In genomic region chr12:122090759-122091535, GRCh38 we compare ENCODE assay signal across 9 cellular contexts. TPM values are rescaled to one million over a fixed set of nuclear protein-coding genes. Genes with fewer than 3 reads are reported as not detected.
DNase-seq lines count a peak whose midpoint lies in the region; ATAC-seq, FAIRE-seq and TF ChIP-seq lines count a peak whose summit lies in the region.
"Had no signal": no experiment of that assay in that cellular context is flagged by ENCODE, and none has a peak within 500 bp of the region (broad histone marks: within the 10 kb centered on the region; RNA-seq: fewer than 3 reads in every experiment).

No MANE protein-coding gene starts in this region.

- ATAC-seq in GM18858 (IDR thresholded peaks at IDR 0.05; ENCODE audit: unreplicated experiment) = no peak

- FAIRE-seq in kidney (lab: Jason Lieb, UNC) = peak; percentile 21

- H3K4me3 ChIP-seq in kidney (ENCODE audit: low read length in 2 of 2) = no peak overlapping the region

- H3K36me3 ChIP-seq in kidney (ENCODE audit: control insufficient read depth in 1 of 2, insufficient read depth in 2 of 2, low read length in 2 of 2) = peaks cover 0 to 2% of the 10 kb centered on the region in 2 donors

- intact Hi-C loops in kidney (cut with DNase I) = no loop called here

- no peak overlapping the region for H3K9ac ChIP-seq in kidney (ENCODE audit: low read length in 2 of 2)

- H3K4me1 ChIP-seq in kidney (ENCODE audit: control insufficient read depth in 1 of 2, insufficient read depth in 1 of 2, low read depth in 1 of 2, low read length in 2 of 2) = peaks cover 37 to 46% of the 10 kb centered on the region in 2 donors

- no peaks in the 10 kb centered on the region for H3K9me3 ChIP-seq in kidney (ENCODE audit: control insufficient read depth in 1 of 2, low read length in 2 of 2)

- DNase-seq in H4 (ENCODE audit: low spot score) (peak; percentile 51), amniotic epithelial cell (ENCODE audit: low read depth) (peak; percentile 99), kidney (no peak), superior temporal gyrus (ENCODE audit: extremely low spot score) (peak; percentile 32), GM20000 (ENCODE audit: low spot score) (no peak), NCI-H2107 treated with DMSO at 0.1 percent for 48 hours (lab: John Stamatoyannopoulos, UW; ENCODE audit: unreplicated experiment) (no peak), NCI-H524 (lab: John Stamatoyannopoulos, UW) (no peak)
- DNase-seq: activated CD4-positive, alpha-beta T cell treated with anti-CD3 and anti-CD28 coated beads for 48 hours had no signal

- TF ChIP-seq CTCF in kidney (IDR thresholded peaks at IDR 0.05; ENCODE audit: borderline replicate concordance, extremely low read depth, insufficient read depth) = no peak
- no peak for TF ChIP-seq CTCF in GM20000 (IDR thresholded peaks at IDR 0.05; ENCODE audit: extremely low read depth, missing control alignments)

- peak overlapping the region; percentile 10 to 82 for H3K27ac ChIP-seq in kidney (ENCODE audit: low read depth in 2 of 2, low read length in 2 of 2)

RNA-seq across cellular contexts. Expression of gene MLXIP, which starts 12.4 kb away (rescaled TPM):
- total RNA-seq in H4 (2014; rRNA removed; shearing (Covaris generic)) = 4.3 and 5.0 TPM in 2 replicates
- 67.6 TPM for total RNA-seq in kidney
- 10.9 TPM for polyA plus RNA-seq in kidney (ENCODE audit: insufficient read depth, low read depth, low replicate concordance)

Comparison
In these comparisons a context has a peak if more than half of its experiments do, and no peak if none do; other contexts are left out.
1. DNase-seq: peak in H4 (single experiment), amniotic epithelial cell (single experiment) and superior temporal gyrus (single experiment); none in kidney (single experiment), GM20000 (single experiment), NCI-H2107 treated with DMSO at 0.1 percent for 48 hours (single experiment) and NCI-H524 (0 of 2).
2. RNA of gene MLXIP, which starts 12.4 kb away (total RNA-seq): 67.6 TPM in kidney (single experiment); 4.3 to 5.0 TPM in H4; every median in the first group is over 10 times any median in the second.